Comparison of ENCODE assay signal across 10 cellular contexts in genomic region chr16:83878838-83879237, GRCh38. TPM values are rescaled to one million over a fixed set of nuclear protein-coding genes. Genes with fewer than 3 reads are reported as not detected.
A peak's percentile ranks its signal among the peaks of the same experiment; 100 is the strongest.
DNase-seq lines count a peak whose midpoint lies in the region; ATAC-seq and TF ChIP-seq lines count a peak whose summit lies in the region.
"Had no signal": no experiment of that assay in that cellular context is flagged by ENCODE, and none has a peak within 500 bp of the region (broad histone marks: within the 10 kb centered on the region; RNA-seq: fewer than 3 reads in every experiment).

No MANE protein-coding gene starts in this region.

- H3K36me3 ChIP-seq in endodermal cell (ENCODE audit: control insufficient read depth, insufficient read depth, low read length), result no peaks in the 10 kb centered on the region
- H3K36me3 ChIP-seq: SJCRH30 had no signal

- DNase-seq in G401 (ENCODE audit: low spot score) (peak; percentile 46), NCI-H2227 treated with DMSO at 0.1 percent for 48 hours (lab: John Stamatoyannopoulos, UW) (peak; percentile 16), endodermal cell (no peak), progenitor cell of endocrine pancreas (ENCODE audit: low spot score, unreplicated experiment) (no peak)
- no peak for DNase-seq in central memory CD4-positive, alpha-beta T cell

- TF ChIP-seq CTCF in endodermal cell (conservative IDR thresholded peaks at IDR 0.05) (peak; percentile 74), progenitor cell of endocrine pancreas (IDR thresholded peaks at IDR 0.05; ENCODE audit: unreplicated experiment) (peak; percentile 60)

- H3K36me3 Mint-ChIP-seq in endodermal cell (ENCODE audit: low read depth), result peaks cover 7% of the 10 kb centered on the region
- no peaks in the 10 kb centered on the region for H3K36me3 Mint-ChIP-seq in progenitor cell of endocrine pancreas (ENCODE audit: insufficient read depth)

- H3K27ac Mint-ChIP-seq in endodermal cell (peak overlapping the region; percentile 74), progenitor cell of endocrine pancreas (no peak overlapping the region)

- H3K4me1 ChIP-seq in endodermal cell (ENCODE audit: control insufficient read depth, insufficient read depth, low read length), result peaks cover 3% of the 10 kb centered on the region
- H3K4me1 ChIP-seq: SJCRH30 had no signal

- H3K4me3 ChIP-seq in endodermal cell (ENCODE audit: low read length), result no peak overlapping the region
- H3K4me3 ChIP-seq: mucosa of descending colon, SJCRH30 had no signal

- H3K9me3 Mint-ChIP-seq in endodermal cell (peaks cover 14% of the 10 kb centered on the region), progenitor cell of endocrine pancreas (ENCODE audit: low read depth) (no peaks in the 10 kb centered on the region)

- H3K9ac ChIP-seq in endodermal cell (ENCODE audit: extremely low read depth, low read length, poor library complexity, severe bottlenecking), result no peak overlapping the region

- no peak overlapping the region for H3K27ac ChIP-seq in endodermal cell (ENCODE audit: low read depth, low read length)
- H3K27ac ChIP-seq: SJCRH30 had no signal

- H3K9me3 ChIP-seq in endodermal cell (ENCODE audit: control insufficient read depth, low read length), result peaks cover 18% of the 10 kb centered on the region
- H3K9me3 ChIP-seq: mucosa of descending colon, SJCRH30 had no signal

- ATAC-seq in GM18520 (IDR thresholded peaks at IDR 0.05; ENCODE audit: unreplicated experiment), result no peak
- no peak for ATAC-seq in GM21737 (IDR thresholded peaks at IDR 0.05; ENCODE audit: unreplicated experiment)
- ATAC-seq in HG03280 (IDR thresholded peaks at IDR 0.05; ENCODE audit: unreplicated experiment), result no peak
- ATAC-seq: mucosa of descending colon had no signal

- H3K4me3 Mint-ChIP-seq in endodermal cell, result no peak overlapping the region
- no peak overlapping the region for H3K4me3 Mint-ChIP-seq in progenitor cell of endocrine pancreas (ENCODE audit: low read depth)

- H3K4me1 Mint-ChIP-seq in endodermal cell, result peaks cover 23% of the 10 kb centered on the region
- H3K4me1 Mint-ChIP-seq in progenitor cell of endocrine pancreas (ENCODE audit: low read depth), result no peaks in the 10 kb centered on the region

- WGBS in endodermal cell (ENCODE audit: insufficient coverage in 1 of 2, insufficient read length in 1 of 2), 2 experiments, result 50% methylated on average over 6 of the region's 6 CpGs; no CpG with 5 or more reads in 1 of the 2 experiments

- in situ Hi-C loops in G401 (cut with HindIII; ENCODE audit: low sequenced_read_pairs), result no loop called here

- H3K27me3 Mint-ChIP-seq in endodermal cell (ENCODE audit: insufficient read depth), result peaks cover 3% of the 10 kb centered on the region
- H3K27me3 Mint-ChIP-seq in progenitor cell of endocrine pancreas, result peaks cover 7% of the 10 kb centered on the region

- H3K27me3 ChIP-seq in endodermal cell (ENCODE audit: control insufficient read depth, insufficient read depth, low read length, poor library complexity, severe bottlenecking), result no peaks in the 10 kb centered on the region
- H3K27me3 ChIP-seq: SJCRH30 had no signal

RNA-seq across cellular contexts. Expression of gene MLYCD, which starts 20.1 kb away (rescaled TPM):
- 2.8 and 3.6 TPM in 2 replicates for total RNA-seq in G401 (2014; rRNA removed; shearing (Covaris generic))
- total RNA-seq in endodermal cell (10 to 100 TPM; 11.1 to 19.0 TPM), progenitor cell of endocrine pancreas (9.4 and 9.6 TPM in 2 replicates)
- 3.6 TPM for polyA plus RNA-seq in endodermal cell (2013, experiment 1 of 2)
- polyA plus RNA-seq in endodermal cell (2013, experiment 2 of 2), result 3.4 TPM

Comparison
In these comparisons a context has a peak if more than half of its experiments do, and no peak if none do; other contexts are left out.
1. DNase-seq: peak in G401 (single experiment) and NCI-H2227 treated with DMSO at 0.1 percent for 48 hours (single experiment); none in endodermal cell (single experiment), progenitor cell of endocrine pancreas (single experiment) and central memory CD4-positive, alpha-beta T cell (single experiment).